8 cellular contexts compared by ENCODE assay signal in the genomic region with DNA sequence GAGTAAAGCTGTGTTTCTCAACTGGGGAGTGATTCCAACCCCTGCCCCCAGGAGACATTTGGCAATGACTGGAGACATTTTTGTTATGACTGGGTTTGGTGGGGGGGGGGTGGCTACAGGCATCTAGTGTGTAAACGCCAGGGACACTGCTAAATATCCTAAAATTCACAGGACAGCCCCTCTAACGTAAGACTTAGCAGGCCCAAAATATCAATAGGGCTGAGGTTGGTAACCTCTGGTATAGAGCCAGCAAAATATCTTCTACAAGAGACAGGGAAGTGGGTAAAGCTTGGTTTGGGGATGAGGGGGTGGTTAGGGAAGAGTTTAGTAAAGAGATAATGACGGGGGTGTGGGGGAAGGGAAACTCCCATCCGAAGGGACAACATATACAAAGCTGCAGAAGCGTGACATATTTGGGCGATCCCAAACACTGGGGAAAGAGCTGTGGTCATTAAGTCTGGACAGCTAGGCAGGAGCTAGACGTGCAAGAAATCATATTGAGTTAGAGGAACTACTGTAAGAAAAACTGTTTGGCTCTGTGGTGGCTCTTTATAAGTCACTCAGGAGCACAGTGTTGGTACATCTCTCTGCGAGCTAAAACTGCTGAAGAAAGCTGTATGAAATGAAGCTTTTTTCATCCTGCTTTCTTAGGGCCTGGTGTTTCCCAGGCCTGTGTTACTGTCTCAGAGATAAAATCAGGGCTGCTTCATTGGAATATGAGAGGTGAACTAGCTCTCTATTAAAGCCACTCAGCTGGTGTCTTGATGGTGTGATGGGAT. TPM values are rescaled to one million over a fixed set of nuclear protein-coding genes. Genes with fewer than 3 reads are reported as not detected.
A peak's percentile ranks its signal among the peaks of the same experiment; 100 is the strongest.
DNase-seq lines count a peak whose midpoint lies in the region; ATAC-seq and TF ChIP-seq lines count a peak whose summit lies in the region.

No MANE protein-coding gene starts in this region.

- H3K23ac ChIP-seq in mesenchymal stem cell (ENCODE audit: low read length in 2 of 2): no peak overlapping the region

- H3K9ac ChIP-seq in mesenchymal stem cell (ENCODE audit: low read length): peak overlapping the region; percentile 13

- no peak overlapping the region for H3K18ac ChIP-seq in mesenchymal stem cell (ENCODE audit: low read depth in 1 of 2, low read length in 2 of 2)

- no peak overlapping the region for H3K4ac ChIP-seq in mesenchymal stem cell (ENCODE audit: low read depth in 1 of 2, low read length in 2 of 2)

- H2BK12ac ChIP-seq in mesenchymal stem cell (ENCODE audit: low read length in 2 of 2): no peak overlapping the region

- no peak overlapping the region for H2AFZ ChIP-seq in mesenchymal stem cell (ENCODE audit: low read depth, low read length)

- H3K36me3 ChIP-seq in CD8-positive, alpha-beta T cell (ENCODE audit: insufficient read depth, low read length): no peaks in the 10 kb centered on the region
- H3K36me3 ChIP-seq in mesenchymal stem cell (ENCODE audit: control insufficient read depth in 1 of 2, insufficient read depth in 2 of 2, low read depth in 1 of 2, low read length in 2 of 2): peaks cover 0 to 15% of the 10 kb centered on the region in 2 experiments

- peak overlapping the region; percentile 30 for H3K27ac ChIP-seq in CD8-positive, alpha-beta T cell (ENCODE audit: low read depth, low read length)
- H3K27ac ChIP-seq in mesenchymal stem cell (ENCODE audit: low read length, poor library complexity, severe bottlenecking): no peak overlapping the region

- H3K79me1 ChIP-seq in mesenchymal stem cell (replicated peaks; ENCODE audit: low read length, poor library complexity, severe bottlenecking): peaks cover 5% of the 10 kb centered on the region

- H3K4me3 ChIP-seq in CD8-positive, alpha-beta T cell (ENCODE audit: low read depth, low read length): peak overlapping the region; percentile 30
- H3K4me3 ChIP-seq in mesenchymal stem cell (ENCODE audit: insufficient read depth in 1 of 2, low read depth in 1 of 2, low read length in 2 of 2): no peak overlapping the region

- H2BK5ac ChIP-seq in mesenchymal stem cell (ENCODE audit: low read depth, low read length, poor library complexity, severe bottlenecking): no peak overlapping the region

- no peak overlapping the region for H3K4me2 ChIP-seq in mesenchymal stem cell (ENCODE audit: low read length, poor library complexity, severe bottlenecking)

- POLR2A ChIA-PET in CD8-positive, alpha-beta T cell (lab: Charles Lee): interaction anchor here (0.5 to 22.6 kb wide), 15 partner anchors 8 to 448 kb away, joined by 3 to 1284 read pairs (median 5); partner anchors contain the start of genes B2M, GOLM2, PATL2 and SPG11

- no peak overlapping the region for H3K14ac ChIP-seq in mesenchymal stem cell (ENCODE audit: low read length in 2 of 2)

- no peak overlapping the region for H4K8ac ChIP-seq in mesenchymal stem cell (ENCODE audit: low read length)

- H3K4me3 Mint-ChIP-seq in CD8-positive, alpha-beta T cell: peak overlapping the region; percentile 79
- peak overlapping the region; percentile 83 for H3K4me3 Mint-ChIP-seq in activated T-helper 1 cell treated with anti-CD3 and anti-CD28 coated beads, Interleukin-12 subunit alpha, Interleukin-12 subunit beta, Interleukin-2, Interleukin-4 antibody, amounts not matched to agents 30 ng/mL and 10 ng/mL and 1 ng/mL, durations not matched to agents 14 hours and 24 hours and 36 hours

- CTCF ChIA-PET in CD8-positive, alpha-beta T cell (lab: Charles Lee): interaction anchor here (0.9 to 15.2 kb wide), 14 partner anchors 8 to 157 kb away, joined by 3 to 368 read pairs (median 4); partner anchors contain the start of genes B2M, PATL2 and SPG11

- intact Hi-C loops in CD8-positive, alpha-beta T cell (cut with DNase I, micrococcal nuclease): loop anchor here in 1 of 2 experiments (5.0 kb wide), 1 partner anchor 198 kb away; the partner anchor contains the start of gene EIF3J
- intact Hi-C loops in activated T-helper 1 cell treated with anti-CD3 and anti-CD28 coated beads, Interleukin-12 subunit alpha, Interleukin-12 subunit beta, Interleukin-2, Interleukin-4 antibody, amounts not matched to agents 30 ng/mL and 10 ng/mL and 1 ng/mL, durations not matched to agents 14 hours and 24 hours and 36 hours (cut with micrococcal nuclease): no loop called here

- H3K9me3 ChIP-seq in CD8-positive, alpha-beta T cell (ENCODE audit: low read length): no peaks in the 10 kb centered on the region
- H3K9me3 ChIP-seq in mesenchymal stem cell (ENCODE audit: control insufficient read depth, low read length): no peaks in the 10 kb centered on the region

- H3K27me3 ChIP-seq in CD8-positive, alpha-beta T cell (ENCODE audit: insufficient read depth, low read length): no peaks in the 10 kb centered on the region
- H3K27me3 ChIP-seq in mesenchymal stem cell (ENCODE audit: control insufficient read depth in 1 of 2, insufficient read depth in 1 of 2, low read length in 2 of 2): no peaks in the 10 kb centered on the region

- H2BK120ac ChIP-seq in mesenchymal stem cell (ENCODE audit: low read depth, low read length): no peak overlapping the region

- H3K27ac Mint-ChIP-seq in CD8-positive, alpha-beta T cell: peak overlapping the region; percentile 96
- peak overlapping the region; percentile 98 for H3K27ac Mint-ChIP-seq in activated T-helper 1 cell treated with anti-CD3 and anti-CD28 coated beads, Interleukin-12 subunit alpha, Interleukin-12 subunit beta, Interleukin-2, Interleukin-4 antibody, amounts not matched to agents 30 ng/mL and 10 ng/mL and 1 ng/mL, durations not matched to agents 14 hours and 24 hours and 36 hours

- no peak overlapping the region for H4K91ac ChIP-seq in mesenchymal stem cell (ENCODE audit: low read length)

- ATAC-seq in CD8-positive, alpha-beta T cell: peak; percentile 64
- ATAC-seq in HG03135 (IDR thresholded peaks at IDR 0.05; ENCODE audit: unreplicated experiment) (peak; percentile 40), GM21360 (IDR thresholded peaks at IDR 0.05; ENCODE audit: unreplicated experiment) (no peak)

- peaks cover 77% of the 10 kb centered on the region for H3K4me1 Mint-ChIP-seq in CD8-positive, alpha-beta T cell (ENCODE audit: low read depth)
- peaks cover 62% of the 10 kb centered on the region for H3K4me1 Mint-ChIP-seq in activated T-helper 1 cell treated with anti-CD3 and anti-CD28 coated beads, Interleukin-12 subunit alpha, Interleukin-12 subunit beta, Interleukin-2, Interleukin-4 antibody, amounts not matched to agents 30 ng/mL and 10 ng/mL and 1 ng/mL, durations not matched to agents 14 hours and 24 hours and 36 hours (ENCODE audit: low read depth)

- WGBS in mesenchymal stem cell: 71% methylated on average over 8 of the region's 8 CpGs

- H3K4me1 ChIP-seq in CD8-positive, alpha-beta T cell (ENCODE audit: insufficient read depth, low read length): peaks cover 67% of the 10 kb centered on the region
- peaks cover 1% of the 10 kb centered on the region for H3K4me1 ChIP-seq in mesenchymal stem cell (ENCODE audit: control insufficient read depth, insufficient read depth, low read depth, low read length)

- H2AK5ac ChIP-seq in mesenchymal stem cell (ENCODE audit: low read length, severe bottlenecking): no peak overlapping the region

- H3K36me3 Mint-ChIP-seq in CD8-positive, alpha-beta T cell: peaks cover 14% of the 10 kb centered on the region
- peaks cover 23% of the 10 kb centered on the region for H3K36me3 Mint-ChIP-seq in activated T-helper 1 cell treated with anti-CD3 and anti-CD28 coated beads, Interleukin-12 subunit alpha, Interleukin-12 subunit beta, Interleukin-2, Interleukin-4 antibody, amounts not matched to agents 30 ng/mL and 10 ng/mL and 1 ng/mL, durations not matched to agents 14 hours and 24 hours and 36 hours (ENCODE audit: low read depth)

- TF ChIP-seq CTCF in CD8-positive, alpha-beta T cell (IDR thresholded peaks at IDR 0.05): peak; percentile 18

- no peaks in the 10 kb centered on the region for H3K27me3 Mint-ChIP-seq in CD8-positive, alpha-beta T cell (ENCODE audit: low read depth)
- no peaks in the 10 kb centered on the region for H3K27me3 Mint-ChIP-seq in activated T-helper 1 cell treated with anti-CD3 and anti-CD28 coated beads, Interleukin-12 subunit alpha, Interleukin-12 subunit beta, Interleukin-2, Interleukin-4 antibody, amounts not matched to agents 30 ng/mL and 10 ng/mL and 1 ng/mL, durations not matched to agents 14 hours and 24 hours and 36 hours (ENCODE audit: insufficient read depth)

- DNase-seq in CD8-positive, alpha-beta T cell: peak in 2 of 7 experiments; percentile 41 to 52
- no peak for DNase-seq in activated T-helper 1 cell treated with anti-CD3 and anti-CD28 coated beads, Interleukin-12 subunit alpha, Interleukin-12 subunit beta, Interleukin-2, Interleukin-4 antibody, amounts not matched to agents 30 ng/mL and 10 ng/mL and 1 ng/mL, durations not matched to agents 14 hours and 24 hours and 36 hours (ENCODE audit: low spot score)
- DNase-seq in mesenchymal stem cell (peak; percentile 14), COLO829 (ENCODE audit: low spot score) (no peak), NCI-H226 (no peak), NCI-H1092 (lab: John Stamatoyannopoulos, UW) (no peak)

- no peaks in the 10 kb centered on the region for H3K9me3 Mint-ChIP-seq in CD8-positive, alpha-beta T cell
- H3K9me3 Mint-ChIP-seq in activated T-helper 1 cell treated with anti-CD3 and anti-CD28 coated beads, Interleukin-12 subunit alpha, Interleukin-12 subunit beta, Interleukin-2, Interleukin-4 antibody, amounts not matched to agents 30 ng/mL and 10 ng/mL and 1 ng/mL, durations not matched to agents 14 hours and 24 hours and 36 hours: no peaks in the 10 kb centered on the region

- H2BK15ac ChIP-seq in mesenchymal stem cell (ENCODE audit: low read depth, poor library complexity, severe bottlenecking): peak overlapping the region; percentile 16

RNA-seq across cellular contexts. Expression of gene TRIM69, which starts 0.7 kb away (rescaled TPM):
- total RNA-seq in CD8-positive, alpha-beta T cell: 1 to 10 TPM; 9.5 to 9.7 TPM
- 43.8 and 46.4 TPM in 2 replicates for total RNA-seq in activated T-helper 1 cell treated with anti-CD3 and anti-CD28 coated beads, Interleukin-12 subunit alpha, Interleukin-12 subunit beta, Interleukin-2, Interleukin-4 antibody, amounts not matched to agents 30 ng/mL and 10 ng/mL and 1 ng/mL, durations not matched to agents 14 hours and 24 hours and 36 hours
- polyA plus RNA-seq in mesenchymal stem cell (2013, experiment 1 of 2): 7.6 TPM
- polyA plus RNA-seq in mesenchymal stem cell (2013, experiment 2 of 2): 7.0 TPM

RNA-seq across cellular contexts. Expression of gene B2M, which starts 24.4 kb away (rescaled TPM):
- total RNA-seq in CD8-positive, alpha-beta T cell: 1,000 to 10,000 TPM; 4,250 to 4,545 TPM
- total RNA-seq in activated T-helper 1 cell treated with anti-CD3 and anti-CD28 coated beads, Interleukin-12 subunit alpha, Interleukin-12 subunit beta, Interleukin-2, Interleukin-4 antibody, amounts not matched to agents 30 ng/mL and 10 ng/mL and 1 ng/mL, durations not matched to agents 14 hours and 24 hours and 36 hours: 4,313 and 4,559 TPM in 2 replicates
- polyA plus RNA-seq in mesenchymal stem cell (2013, experiment 1 of 2): 2,564 TPM
- 2,876 TPM for polyA plus RNA-seq in mesenchymal stem cell (2013, experiment 2 of 2)

RNA-seq across cellular contexts. Expression of gene PATL2, which starts 24.5 kb away (rescaled TPM):
- 10 to 100 TPM; 32.8 to 35.7 TPM for total RNA-seq in CD8-positive, alpha-beta T cell
- 11.1 and 11.5 TPM in 2 replicates for total RNA-seq in activated T-helper 1 cell treated with anti-CD3 and anti-CD28 coated beads, Interleukin-12 subunit alpha, Interleukin-12 subunit beta, Interleukin-2, Interleukin-4 antibody, amounts not matched to agents 30 ng/mL and 10 ng/mL and 1 ng/mL, durations not matched to agents 14 hours and 24 hours and 36 hours
- polyA plus RNA-seq in mesenchymal stem cell (2013, experiment 1 of 2): 0.17 TPM
- 0.48 TPM for polyA plus RNA-seq in mesenchymal stem cell (2013, experiment 2 of 2)
